In the genomic region with DNA sequence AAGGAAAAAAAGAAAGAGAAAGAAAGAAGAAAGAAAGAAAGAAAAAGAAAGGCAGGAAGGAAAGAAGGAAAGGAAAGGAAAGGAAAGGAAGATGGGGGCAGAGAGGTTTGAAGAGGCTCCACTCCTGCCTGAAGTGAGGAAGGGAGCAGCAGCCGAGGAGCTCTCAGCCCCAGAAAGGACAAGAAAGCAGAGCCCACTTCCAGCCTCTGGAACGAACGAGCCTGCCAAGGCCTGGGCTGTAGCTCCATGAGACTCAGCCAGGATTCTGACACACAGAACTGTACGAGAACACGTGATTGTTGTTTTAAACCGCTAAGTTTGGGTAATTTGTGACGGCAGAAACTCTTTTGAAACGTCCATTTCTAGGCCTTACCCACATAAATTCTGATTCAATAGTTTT, we compare ENCODE assay signal across 21 cellular contexts.
DNase-seq lines count a peak whose midpoint lies in the region; ATAC-seq and TF ChIP-seq lines count a peak whose summit lies in the region.
"Had no signal": no experiment of that assay in that cellular context is flagged by ENCODE, and none has a peak within 500 bp of the region (broad histone marks: within the 10 kb centered on the region; RNA-seq: fewer than 3 reads in every experiment).

No MANE protein-coding gene starts in this region.

- no peak overlapping the region for H3K4me3 ChIP-seq in Caco-2 (ENCODE audit: low read depth, low read length)
- no peak overlapping the region for H3K4me3 ChIP-seq in thyroid gland (replicated peaks in 1 of 3)
- no peak overlapping the region for H3K4me3 ChIP-seq in A673 (ENCODE audit: low read depth, low read length, poor library complexity, severe bottlenecking)

- CTCF ChIA-PET in Caco-2 (lab: Charles Lee) (no interaction called here), A673 (lab: Charles Lee) (no interaction called here)

- H3K9me3 ChIP-seq in Caco-2 (no peaks in the 10 kb centered on the region), thyroid gland (no peaks in the 10 kb centered on the region), A673 (ENCODE audit: low read depth, low read length, poor library complexity, severe bottlenecking) (no peaks in the 10 kb centered on the region)

- TF ChIP-seq CTCF in Caco-2 (IDR thresholded peaks at IDR 0.05; ENCODE audit: insufficient read depth in 1 of 2, low read depth in 1 of 2, low read length in 1 of 2, severe bottlenecking in 1 of 2, unreplicated experiment in 1 of 2) (no peak), thyroid gland (IDR thresholded peaks at IDR 0.05) (no peak), A673 (conservative IDR thresholded peaks at IDR 0.05; ENCODE audit: low read depth, low read length) (no peak)

- H3K27me3 Mint-ChIP-seq in Caco-2 (ENCODE audit: insufficient read depth, unreplicated experiment) = no peaks in the 10 kb centered on the region

- no peaks in the 10 kb centered on the region for H3K36me3 Mint-ChIP-seq in Caco-2 (ENCODE audit: insufficient read depth, unreplicated experiment)
- H3K36me3 Mint-ChIP-seq: CD8-positive, alpha-beta memory T cell had no signal

- H3K4me1 ChIP-seq in Caco-2 (peaks cover 19% of the 10 kb centered on the region), thyroid gland (no peaks in the 10 kb centered on the region), A673 (ENCODE audit: insufficient read depth, low read length, poor library complexity, severe bottlenecking) (no peaks in the 10 kb centered on the region)

- H3K4me3 Mint-ChIP-seq in Caco-2 (ENCODE audit: unreplicated experiment) = no peak overlapping the region
- H3K4me3 Mint-ChIP-seq: CD8-positive, alpha-beta memory T cell; H9 had no signal

- TF ChIP-seq POLR2A in thyroid gland (IDR thresholded peaks at IDR 0.05) = no peak

- WGBS in thyroid gland, 2 donors = 25 to 35% methylated on average over 8 of the region's 8 CpGs

- peaks cover 13% of the 10 kb centered on the region for H3K4me1 Mint-ChIP-seq in Caco-2 (ENCODE audit: low read depth, unreplicated experiment)
- H3K4me1 Mint-ChIP-seq: CD8-positive, alpha-beta memory T cell had no signal

- DNase-seq in Caco-2 (peak in 1 of 2 experiments; percentile 12), astrocyte of the hippocampus (ENCODE audit: low read depth, low spot score) (peak; percentile 15), midbrain (lab: John Stamatoyannopoulos, UW) (peak; percentile 16), thyroid gland (peak; percentile 42 to 65), A673 (ENCODE audit: low spot score) (no peak), foreskin melanocyte (no peak)
- DNase-seq: CD8-positive, alpha-beta memory T cell; DMS53; GDM1; H9; NCI-H1092 treated with DMSO at 0.1 percent for 48 hours; NCI-H146; NCI-H2029; NCI-H345; NCI-H524; NCI-H774; NK-92 treated with Interleukin-12 subunit alpha and Interleukin-12 subunit beta, amount 100 ng/mL, for 24 hours had no signal

- no peak for ATAC-seq in GM18907 (IDR thresholded peaks at IDR 0.05; ENCODE audit: unreplicated experiment)
- ATAC-seq: SK-N-SH treated with all-trans-retinoic acid at 6 μM for 48 hours had no signal

- H3K36me3 ChIP-seq in Caco-2 (ENCODE audit: control insufficient read depth, insufficient read depth, low read length) (no peaks in the 10 kb centered on the region), thyroid gland (no peaks in the 10 kb centered on the region), A673 (ENCODE audit: insufficient read depth, low read length, poor library complexity, severe bottlenecking) (no peaks in the 10 kb centered on the region)

- peak overlapping the region in 1 of 3 donors; percentile 4 for H3K27ac ChIP-seq in thyroid gland
- no peak overlapping the region for H3K27ac ChIP-seq in A673 (ENCODE audit: low read depth, low read length, poor library complexity, severe bottlenecking)
- H3K27ac ChIP-seq: C4-2B, RWPE1 had no signal

- H3K27me3 ChIP-seq in Caco-2 (replicated peaks; ENCODE audit: control insufficient read depth, insufficient read depth, low read length) = no peaks in the 10 kb centered on the region
- no peaks in the 10 kb centered on the region for H3K27me3 ChIP-seq in thyroid gland
- H3K27me3 ChIP-seq in A673 (replicated peaks; ENCODE audit: insufficient read depth, low read depth, low read length, poor library complexity) = no peaks in the 10 kb centered on the region

- POLR2A ChIA-PET in Caco-2 (lab: Charles Lee) (no interaction called here), A673 (lab: Charles Lee; ENCODE audit: low non-redundant PET) (no interaction called here)

- H3K27ac Mint-ChIP-seq in Caco-2 (ENCODE audit: unreplicated experiment) = peak overlapping the region; percentile 2

- BruUV-seq in Caco-2 (replicated peaks; lab: Mats Ljungman, UMichigan) (no TSS peak), A673 (replicated peaks; lab: Mats Ljungman, UMichigan) (no TSS peak)

- no peaks in the 10 kb centered on the region for H3K9me3 Mint-ChIP-seq in Caco-2 (ENCODE audit: unreplicated experiment)
- H3K9me3 Mint-ChIP-seq: H9 had no signal

- intact Hi-C loops in Caco-2 (cut with micrococcal nuclease; ENCODE audit: unreplicated experiment) (no loop called here), thyroid gland (cut with DNase I) (no loop called here), A673 (cut with micrococcal nuclease; ENCODE audit: unreplicated experiment) (loop anchor here (10.0 kb wide), 1 partner anchor 500 kb away; no protein-coding TSS in a partner anchor)

Comparison
In these comparisons a context has a peak if more than half of its experiments do, and no peak if none do; other contexts are left out.
1. DNase-seq: peak in astrocyte of the hippocampus (single experiment), midbrain (single experiment) and thyroid gland (2 of 2); none in A673 (single experiment) and foreskin melanocyte (single experiment).